In the genomic region with DNA sequence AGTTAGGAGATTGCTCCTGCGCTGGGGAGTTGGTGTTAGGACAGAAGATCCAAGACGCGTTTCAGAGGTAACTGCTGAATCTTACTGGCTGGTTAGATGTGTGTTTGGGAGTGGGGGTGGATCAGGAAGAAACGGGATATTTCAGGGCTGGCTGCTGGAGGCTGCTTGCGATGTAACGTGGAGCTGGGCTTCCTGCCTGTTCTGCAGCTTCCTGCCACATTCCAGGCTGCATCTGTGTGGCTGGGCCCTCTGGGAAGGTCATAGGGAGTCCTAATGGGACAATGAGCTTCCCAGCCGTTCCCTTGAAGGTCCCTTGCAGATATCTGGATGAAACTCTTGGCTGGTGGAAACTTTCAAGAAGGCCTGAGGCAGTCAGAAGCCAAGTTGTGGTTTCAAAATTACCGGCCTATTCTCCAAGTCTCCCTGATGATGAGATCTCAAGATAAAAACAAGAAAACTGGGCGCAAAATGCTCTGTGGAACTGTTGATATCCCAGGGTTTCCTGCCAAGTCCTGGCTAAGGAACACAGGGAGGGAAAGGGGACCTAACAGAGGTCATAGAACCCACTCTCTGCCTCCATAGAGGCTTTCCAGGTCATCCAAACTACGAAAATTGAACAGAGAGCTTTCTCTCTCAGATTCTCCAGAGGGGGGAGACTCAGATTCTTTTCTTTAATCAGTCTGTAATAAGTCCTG, we compare ENCODE assay signal across 9 cellular contexts.
DNase-seq lines count a peak whose midpoint lies in the region; ATAC-seq and TF ChIP-seq lines count a peak whose summit lies in the region.
"Had no signal": no experiment of that assay in that cellular context is flagged by ENCODE, and none has a peak within 500 bp of the region (broad histone marks: within the 10 kb centered on the region; RNA-seq: fewer than 3 reads in every experiment).

No MANE protein-coding gene starts in this region.

- H3K36me3 ChIP-seq in vagina: no peaks in the 10 kb centered on the region

- H3K27ac Mint-ChIP-seq in nephron progenitor cell: no peak overlapping the region
- H3K27ac Mint-ChIP-seq in effector memory CD8-positive, alpha-beta T cell: no peak overlapping the region
- H3K27ac Mint-ChIP-seq: activated CD4-positive, alpha-beta memory T cell treated with anti-CD3 and anti-CD28 coated beads for 36 hours had no signal

- intact Hi-C loops in vagina (cut with DNase I) (loop anchor here (5.0 kb wide), 1 partner anchor 81 kb away; the partner anchor contains the start of gene GLCE), lower leg skin (cut with DNase I; ENCODE audit: low total_unique reads) (no loop called here)

- TF ChIP-seq POLR2A in vagina (IDR thresholded peaks at IDR 0.05) (no peak), lower leg skin (IDR thresholded peaks at IDR 0.05) (no peak)

- H3K4me3 ChIP-seq in foreskin fibroblast (ENCODE audit: low read depth in 1 of 2, low read length in 2 of 2) (no peak overlapping the region), vagina (no peak overlapping the region), lower leg skin (ENCODE audit: low read depth, poor library complexity, severe bottlenecking) (no peak overlapping the region)

- peaks cover 76% of the 10 kb centered on the region for H3K27me3 Mint-ChIP-seq in nephron progenitor cell (ENCODE audit: low read depth, poor library complexity)
- peaks cover 9 to 20% of the 10 kb centered on the region in 2 donors for H3K27me3 Mint-ChIP-seq in effector memory CD8-positive, alpha-beta T cell

- 26 to 32% methylated on average over 10 of the region's 10 CpGs for WGBS in lower leg skin, 2 donors

- peaks cover 6% of the 10 kb centered on the region for H3K9me3 Mint-ChIP-seq in nephron progenitor cell
- no peaks in the 10 kb centered on the region for H3K9me3 Mint-ChIP-seq in effector memory CD8-positive, alpha-beta T cell
- H3K9me3 Mint-ChIP-seq: activated CD4-positive, alpha-beta memory T cell treated with anti-CD3 and anti-CD28 coated beads for 36 hours had no signal

- H3K27ac ChIP-seq in vagina: peak overlapping the region; percentile 43

- peaks cover 55% of the 10 kb centered on the region for H3K4me1 Mint-ChIP-seq in nephron progenitor cell
- peaks cover 0 to 4% of the 10 kb centered on the region in 2 donors for H3K4me1 Mint-ChIP-seq in effector memory CD8-positive, alpha-beta T cell (ENCODE audit: low read depth in 2 of 2)

- ATAC-seq in effector memory CD8-positive, alpha-beta T cell (replicated peaks): no peak

- H3K27me3 ChIP-seq in vagina: no peaks in the 10 kb centered on the region

- H3K4me3 Mint-ChIP-seq in nephron progenitor cell: peak overlapping the region; percentile 21
- no peak overlapping the region for H3K4me3 Mint-ChIP-seq in effector memory CD8-positive, alpha-beta T cell
- H3K4me3 Mint-ChIP-seq: activated CD4-positive, alpha-beta memory T cell treated with anti-CD3 and anti-CD28 coated beads for 36 hours had no signal

- H3K36me3 Mint-ChIP-seq in nephron progenitor cell (ENCODE audit: low read depth): no peaks in the 10 kb centered on the region
- H3K36me3 Mint-ChIP-seq in effector memory CD8-positive, alpha-beta T cell (ENCODE audit: insufficient read depth): no peaks in the 10 kb centered on the region
- H3K36me3 Mint-ChIP-seq: activated CD4-positive, alpha-beta memory T cell treated with anti-CD3 and anti-CD28 coated beads for 36 hours had no signal

- TF ChIP-seq CTCF in foreskin fibroblast (IDR thresholded peaks at IDR 0.05; ENCODE audit: low read depth, low read length) (no peak), nephron progenitor cell (IDR thresholded peaks at IDR 0.05) (no peak), vagina (IDR thresholded peaks at IDR 0.05) (no peak), lower leg skin (IDR thresholded peaks at IDR 0.05) (no peak)

- peaks cover 23% of the 10 kb centered on the region for H3K4me1 ChIP-seq in vagina

- H3K9me3 ChIP-seq in vagina: no peaks in the 10 kb centered on the region

- DNase-seq in RPMI8226 (peak; percentile 41), foreskin fibroblast (peak; percentile 30 to 59), nephron progenitor cell (no peak), vagina (ENCODE audit: extremely low spot score in 2 of 2) (no peak), NCI-H345 treated with DMSO at 0.1 percent for 48 hours (lab: John Stamatoyannopoulos, UW; ENCODE audit: unreplicated experiment) (no peak), lower leg skin (ENCODE audit: low spot score in 2 of 2) (no peak)
- DNase-seq in effector memory CD8-positive, alpha-beta T cell: no peak
- DNase-seq: activated CD4-positive, alpha-beta memory T cell treated with anti-CD3 and anti-CD28 coated beads for 36 hours; cortex of kidney had no signal

Comparison
In these comparisons a context has a peak if more than half of its experiments do, and no peak if none do; other contexts are left out.
1. DNase-seq: peak in RPMI8226 (single experiment) and foreskin fibroblast (2 of 2); none in nephron progenitor cell (single experiment), vagina (0 of 2), effector memory CD8-positive, alpha-beta T cell (0 of 3), NCI-H345 treated with DMSO at 0.1 percent for 48 hours (single experiment) and lower leg skin (0 of 2).